ENCODE assay signal across 8 cellular contexts in the genomic region with DNA sequence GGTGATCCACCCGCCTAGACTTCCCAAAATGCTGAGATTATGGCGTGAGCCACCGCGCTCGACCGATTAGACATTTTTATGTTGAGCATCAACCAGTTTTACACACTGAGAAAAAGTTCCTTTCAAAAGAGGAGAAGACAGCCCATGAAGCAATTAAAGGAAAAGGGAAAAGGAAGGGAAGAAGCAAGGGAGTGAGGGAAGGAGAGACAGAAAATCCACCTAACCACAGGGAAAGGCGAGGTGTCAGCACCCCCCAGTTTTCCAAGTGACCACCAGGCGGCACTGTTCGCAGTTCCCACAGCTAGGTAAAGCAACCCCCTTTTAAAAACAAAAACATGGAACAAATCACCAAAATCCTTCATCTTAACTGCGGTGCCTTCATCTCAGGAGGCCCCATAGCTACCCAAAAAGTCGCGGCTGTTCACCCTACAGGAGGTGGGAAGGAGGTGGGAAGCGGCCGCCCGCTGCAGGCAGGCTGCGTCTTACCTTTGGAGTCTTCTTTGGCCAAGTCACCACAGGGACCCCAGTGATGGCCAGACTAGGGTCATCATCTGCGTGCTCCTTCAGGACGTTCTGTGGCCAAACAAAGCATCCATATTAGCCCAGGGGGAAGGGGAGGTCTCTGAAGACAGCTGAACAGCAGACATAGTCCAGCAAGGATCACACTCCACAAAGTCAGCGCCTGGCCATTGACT.
A peak's percentile ranks its signal among the peaks of the same experiment; 100 is the strongest.
DNase-seq lines count a peak whose midpoint lies in the region; ATAC-seq and TF ChIP-seq lines count a peak whose summit lies in the region.

No MANE protein-coding gene starts in this region.

- H3K27ac ChIP-seq in tibial artery: no peak overlapping the region

- no peaks in the 10 kb centered on the region for H3K9me3 Mint-ChIP-seq in activated CD8-positive, alpha-beta T cell treated with anti-CD3 and anti-CD28 coated beads for 36 hours
- H3K9me3 Mint-ChIP-seq in effector memory CD8-positive, alpha-beta T cell: no peaks in the 10 kb centered on the region
- no peaks in the 10 kb centered on the region for H3K9me3 Mint-ChIP-seq in nephron progenitor cell

- peak; percentile 62 for ATAC-seq in activated CD8-positive, alpha-beta T cell treated with anti-CD3 and anti-CD28 coated beads for 36 hours
- ATAC-seq in effector memory CD8-positive, alpha-beta T cell (replicated peaks): peak; percentile 59
- no peak for ATAC-seq in HG03095 (IDR thresholded peaks at IDR 0.05; ENCODE audit: unreplicated experiment)

- H3K27me3 Mint-ChIP-seq in activated CD8-positive, alpha-beta T cell treated with anti-CD3 and anti-CD28 coated beads for 36 hours: no peaks in the 10 kb centered on the region
- H3K27me3 Mint-ChIP-seq in effector memory CD8-positive, alpha-beta T cell: no peaks in the 10 kb centered on the region
- no peaks in the 10 kb centered on the region for H3K27me3 Mint-ChIP-seq in nephron progenitor cell (ENCODE audit: low read depth, poor library complexity)

- H3K27ac Mint-ChIP-seq in activated CD8-positive, alpha-beta T cell treated with anti-CD3 and anti-CD28 coated beads for 36 hours: no peak overlapping the region
- peak overlapping the region in 1 of 2 donors; percentile 64 for H3K27ac Mint-ChIP-seq in effector memory CD8-positive, alpha-beta T cell
- peak overlapping the region; percentile 52 for H3K27ac Mint-ChIP-seq in nephron progenitor cell

- intact Hi-C loops in activated CD8-positive, alpha-beta T cell treated with anti-CD3 and anti-CD28 coated beads for 36 hours (cut with micrococcal nuclease): loop anchor here (10.0 kb wide), 1 partner anchor 191 kb away; no protein-coding TSS in a partner anchor
- intact Hi-C loops in tibial artery (cut with DNase I; ENCODE audit: low total_unique reads): no loop called here

- peaks cover 18% of the 10 kb centered on the region for H3K4me1 Mint-ChIP-seq in activated CD8-positive, alpha-beta T cell treated with anti-CD3 and anti-CD28 coated beads for 36 hours (ENCODE audit: low read depth)
- H3K4me1 Mint-ChIP-seq in effector memory CD8-positive, alpha-beta T cell (ENCODE audit: low read depth in 2 of 2): peaks cover 11 to 15% of the 10 kb centered on the region in 2 donors
- H3K4me1 Mint-ChIP-seq in nephron progenitor cell: peaks cover 49% of the 10 kb centered on the region

- H3K36me3 ChIP-seq in tibial artery: peaks cover 0 to 9% (median 0%) of the 10 kb centered on the region in 3 donors

- no peaks in the 10 kb centered on the region for H3K4me1 ChIP-seq in tibial artery

- H3K9me3 ChIP-seq in tibial artery: no peaks in the 10 kb centered on the region

- H3K36me3 Mint-ChIP-seq in activated CD8-positive, alpha-beta T cell treated with anti-CD3 and anti-CD28 coated beads for 36 hours (ENCODE audit: low read depth): peaks cover 9% of the 10 kb centered on the region
- peaks cover 18% of the 10 kb centered on the region for H3K36me3 Mint-ChIP-seq in effector memory CD8-positive, alpha-beta T cell (ENCODE audit: insufficient read depth)
- H3K36me3 Mint-ChIP-seq in nephron progenitor cell (ENCODE audit: low read depth): peaks cover 50% of the 10 kb centered on the region

- POLR2A ChIA-PET in activated CD8-positive, alpha-beta T cell treated with anti-CD3 and anti-CD28 coated beads for 36 hours (lab: Charles Lee): no interaction called here

- CTCF ChIA-PET in activated CD8-positive, alpha-beta T cell treated with anti-CD3 and anti-CD28 coated beads for 36 hours (lab: Charles Lee): interaction anchor here (0.9 to 4.5 kb wide), 23 partner anchors 9 to 191 kb away, joined by 3 to 26 read pairs (median 4); a partner anchor contains a TSS

- peak; percentile 41 for DNase-seq in EH (ENCODE audit: low read depth)
- DNase-seq in LoVo (ENCODE audit: low spot score): peak; percentile 48
- DNase-seq in activated CD8-positive, alpha-beta T cell treated with anti-CD3 and anti-CD28 coated beads for 36 hours: peak; percentile 72
- DNase-seq in effector memory CD8-positive, alpha-beta T cell: peak; percentile 53 to 63 (median 54)
- peak; percentile 64 for DNase-seq in nephron progenitor cell
- DNase-seq in tibial artery: no peak
- DNase-seq in Ammon's horn (ENCODE audit: low spot score): no peak

- no peak overlapping the region for H3K4me3 ChIP-seq in tibial artery

- H3K4me3 Mint-ChIP-seq in activated CD8-positive, alpha-beta T cell treated with anti-CD3 and anti-CD28 coated beads for 36 hours: no peak overlapping the region
- H3K4me3 Mint-ChIP-seq in effector memory CD8-positive, alpha-beta T cell: no peak overlapping the region
- H3K4me3 Mint-ChIP-seq in nephron progenitor cell: no peak overlapping the region

- H3K27me3 ChIP-seq in tibial artery: no peaks in the 10 kb centered on the region

- peak; percentile 90 for TF ChIP-seq CTCF in activated CD8-positive, alpha-beta T cell treated with anti-CD3 and anti-CD28 coated beads for 36 hours (IDR thresholded peaks at IDR 0.05)
- TF ChIP-seq CTCF in nephron progenitor cell (IDR thresholded peaks at IDR 0.05): peak; percentile 83
- peak; percentile 61 to 67 for TF ChIP-seq CTCF in tibial artery (IDR thresholded peaks at IDR 0.05)

Comparison
In these comparisons a context has a peak if more than half of its experiments do, and no peak if none do; other contexts are left out.
1. DNase-seq: peak in EH (single experiment), LoVo (single experiment), activated CD8-positive, alpha-beta T cell treated with anti-CD3 and anti-CD28 coated beads for 36 hours (single experiment), effector memory CD8-positive, alpha-beta T cell (3 of 3) and nephron progenitor cell (single experiment); none in tibial artery (0 of 2) and Ammon's horn (single experiment).
2. Peak in every context shown above with its lines, with median percentiles within 50 percentile points of each other: CTCF ChIP-seq.